Comparison of ENCODE assay signal across 8 cellular contexts in genomic region chr3:113695818-113696645, GRCh38. TPM values are rescaled to one million over a fixed set of nuclear protein-coding genes. Genes with fewer than 3 reads are reported as not detected.
DNase-seq lines count a peak whose midpoint lies in the region; ATAC-seq and TF ChIP-seq lines count a peak whose summit lies in the region.

A gene with protein sequence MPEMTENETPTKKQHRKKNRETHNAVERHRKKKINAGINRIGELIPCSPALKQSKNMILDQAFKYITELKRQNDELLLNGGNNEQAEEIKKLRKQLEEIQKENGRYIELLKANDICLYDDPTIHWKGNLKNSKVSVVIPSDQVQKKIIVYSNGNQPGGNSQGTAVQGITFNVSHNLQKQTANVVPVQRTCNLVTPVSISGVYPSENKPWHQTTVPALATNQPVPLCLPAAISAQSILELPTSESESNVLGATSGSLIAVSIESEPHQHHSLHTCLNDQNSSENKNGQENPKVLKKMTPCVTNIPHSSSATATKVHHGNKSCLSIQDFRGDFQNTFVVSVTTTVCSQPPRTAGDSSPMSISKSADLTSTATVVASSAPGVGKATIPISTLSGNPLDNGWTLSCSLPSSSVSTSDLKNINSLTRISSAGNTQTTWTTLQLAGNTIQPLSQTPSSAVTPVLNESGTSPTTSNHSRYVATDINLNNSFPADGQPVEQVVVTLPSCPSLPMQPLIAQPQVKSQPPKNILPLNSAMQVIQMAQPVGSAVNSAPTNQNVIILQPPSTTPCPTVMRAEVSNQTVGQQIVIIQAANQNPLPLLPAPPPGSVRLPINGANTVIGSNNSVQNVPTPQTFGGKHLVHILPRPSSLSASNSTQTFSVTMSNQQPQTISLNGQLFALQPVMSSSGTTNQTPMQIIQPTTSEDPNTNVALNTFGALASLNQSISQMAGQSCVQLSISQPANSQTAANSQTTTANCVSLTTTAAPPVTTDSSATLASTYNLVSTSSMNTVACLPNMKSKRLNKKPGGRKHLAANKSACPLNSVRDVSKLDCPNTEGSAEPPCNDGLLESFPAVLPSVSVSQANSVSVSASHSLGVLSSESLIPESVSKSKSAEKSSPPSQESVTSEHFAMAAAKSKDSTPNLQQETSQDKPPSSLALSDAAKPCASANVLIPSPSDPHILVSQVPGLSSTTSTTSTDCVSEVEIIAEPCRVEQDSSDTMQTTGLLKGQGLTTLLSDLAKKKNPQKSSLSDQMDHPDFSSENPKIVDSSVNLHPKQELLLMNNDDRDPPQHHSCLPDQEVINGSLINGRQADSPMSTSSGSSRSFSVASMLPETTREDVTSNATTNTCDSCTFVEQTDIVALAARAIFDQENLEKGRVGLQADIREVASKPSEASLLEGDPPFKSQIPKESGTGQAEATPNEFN (N-terminal part only) (minus strand): TSS chr3:113696642. CDS start chr3:113674878, 21,764 bp downstream.

- TF ChIP-seq CTCF in OCI-LY3 (IDR thresholded peaks at IDR 0.05; ENCODE audit: low read depth, low read length) (0 out of 2 replicates have a peak, but pooled peaks have one; percentile 13), esophagus muscularis mucosa (IDR thresholded peaks at IDR 0.05) (peak in 1 of 3 experiments; percentile 16)

- peaks cover 46% of the 10 kb centered on the region for H3K4me1 ChIP-seq in CD4-positive, alpha-beta memory T cell (ENCODE audit: insufficient read depth, low read length)
- H3K4me1 ChIP-seq in OCI-LY3 (ENCODE audit: low read length) (peaks cover 16% of the 10 kb centered on the region), esophagus muscularis mucosa (peaks cover 40 to 57% (median 50%) of the 10 kb centered on the region in 4 donors)

- peak within 1 kb of the TSS; percentile 86 for H3K27ac ChIP-seq in CD4-positive, alpha-beta memory T cell (ENCODE audit: low read depth, low read length)
- H3K27ac ChIP-seq in OCI-LY3 (ENCODE audit: low read length) (peak within 1 kb of the TSS; percentile 60), esophagus muscularis mucosa (replicated peaks in 1 of 4) (peak within 1 kb of the TSS; percentile 99 to 100 (median 99))

- POLR2A ChIA-PET in CD4-positive, alpha-beta memory T cell (lab: Charles Lee; ENCODE audit: partially characterized antibody), result interaction anchor here (0.6 to 7.8 kb wide), 10 partner anchors 11 to 1134 kb away, joined by 3 to 87 read pairs (median 4); partner anchors contain the start of genes ATG3, ATP6V1A, CCDC191 and NAA50

- H2AFZ ChIP-seq in OCI-LY3 (ENCODE audit: low read depth, low read length), result peak within 1 kb of the TSS; percentile 96

- H3K4me3 Mint-ChIP-seq in CD4-positive, alpha-beta memory T cell, result peak within 1 kb of the TSS; percentile 96 to 100 (median 98)
- peak within 1 kb of the TSS in 7 of 8 donors; percentile 93 to 100 (median 100) for H3K4me3 Mint-ChIP-seq in naive B cell
- H3K4me3 Mint-ChIP-seq in stimulated activated memory B cell treated with anti-CD40 and anti-IgM and Interleukin-4, amounts not matched to agents 10 μg/mL and 1 μg/mL and 100 μg/mL, for 72 hours, result peak within 1 kb of the TSS; percentile 96

- H3K27ac Mint-ChIP-seq in CD4-positive, alpha-beta memory T cell, result peak within 1 kb of the TSS; percentile 87 to 99 (median 98)
- H3K27ac Mint-ChIP-seq in naive B cell, result peak within 1 kb of the TSS; percentile 88 to 100 (median 98)
- peak within 1 kb of the TSS; percentile 91 for H3K27ac Mint-ChIP-seq in stimulated activated memory B cell treated with anti-CD40 and anti-IgM and Interleukin-4, amounts not matched to agents 10 μg/mL and 1 μg/mL and 100 μg/mL, for 72 hours

- peak within 1 kb of the TSS; percentile 74 to 90 for H3K4me3 ChIP-seq in CD4-positive, alpha-beta memory T cell (ENCODE audit: low read length in 2 of 2)
- peak within 1 kb of the TSS; percentile 89 for H3K4me3 ChIP-seq in OCI-LY3 (ENCODE audit: low read length)
- peak within 1 kb of the TSS; percentile 90 to 98 (median 96) for H3K4me3 ChIP-seq in esophagus muscularis mucosa

- intact Hi-C loops in CD4-positive, alpha-beta memory T cell (cut with micrococcal nuclease), result loop anchor here (1.0 to 2.0 kb wide), 7 partner anchors 50 to 1133 kb away; partner anchors contain the start of genes CCDC191, NAA50, QTRT2 and SIDT1
- intact Hi-C loops in esophagus muscularis mucosa (cut with DNase I), result loop anchor here (2.0 kb wide), 1 partner anchor 51 kb away; the partner anchor contains the start of genes ATP6V1A and NAA50

- no peaks in the 10 kb centered on the region for H3K27me3 ChIP-seq in CD4-positive, alpha-beta memory T cell (ENCODE audit: insufficient read depth, low read length)
- H3K27me3 ChIP-seq in OCI-LY3 (ENCODE audit: low read depth, low read length) (no peaks in the 10 kb centered on the region), esophagus muscularis mucosa (no peaks in the 10 kb centered on the region)

- peaks cover 4 to 5% of the 10 kb centered on the region in 2 donors for H3K36me3 Mint-ChIP-seq in CD4-positive, alpha-beta memory T cell
- H3K36me3 Mint-ChIP-seq in naive B cell, result peaks cover 8 to 9% of the 10 kb centered on the region in 2 donors
- no peaks in the 10 kb centered on the region for H3K36me3 Mint-ChIP-seq in stimulated activated memory B cell treated with anti-CD40 and anti-IgM and Interleukin-4, amounts not matched to agents 10 μg/mL and 1 μg/mL and 100 μg/mL, for 72 hours

- H3K27me3 Mint-ChIP-seq in CD4-positive, alpha-beta memory T cell, result no peaks in the 10 kb centered on the region
- no peaks in the 10 kb centered on the region for H3K27me3 Mint-ChIP-seq in naive B cell
- no peaks in the 10 kb centered on the region for H3K27me3 Mint-ChIP-seq in stimulated activated memory B cell treated with anti-CD40 and anti-IgM and Interleukin-4, amounts not matched to agents 10 μg/mL and 1 μg/mL and 100 μg/mL, for 72 hours

- H4K20me1 ChIP-seq in OCI-LY3 (ENCODE audit: insufficient read depth, low read length), result no peaks in the 10 kb centered on the region

- WGBS in esophagus muscularis mucosa, result under 1% methylated on average over 30 of the region's 75 CpGs

- H3K9me3 Mint-ChIP-seq in CD4-positive, alpha-beta memory T cell, result peaks cover 0 to 2% (median 0%) of the 10 kb centered on the region in 8 donors
- no peaks in the 10 kb centered on the region for H3K9me3 Mint-ChIP-seq in naive B cell
- no peaks in the 10 kb centered on the region for H3K9me3 Mint-ChIP-seq in stimulated activated memory B cell treated with anti-CD40 and anti-IgM and Interleukin-4, amounts not matched to agents 10 μg/mL and 1 μg/mL and 100 μg/mL, for 72 hours

- H3K4me2 ChIP-seq in OCI-LY3 (ENCODE audit: low read length), result peak within 1 kb of the TSS; percentile 90

- H3K36me3 ChIP-seq in CD4-positive, alpha-beta memory T cell (ENCODE audit: insufficient read depth, low read length), result no peaks in the 10 kb centered on the region
- H3K36me3 ChIP-seq in OCI-LY3 (replicated peaks; ENCODE audit: low read depth, low read length), result no peaks in the 10 kb centered on the region
- H3K36me3 ChIP-seq in esophagus muscularis mucosa, result peaks cover 0 to 5% (median 0%) of the 10 kb centered on the region in 4 donors

- H3K4me1 Mint-ChIP-seq in CD4-positive, alpha-beta memory T cell, result peaks cover 21 to 33% (median 25%) of the 10 kb centered on the region in 4 donors
- peaks cover 25 to 32% (median 31%) of the 10 kb centered on the region in 3 donors for H3K4me1 Mint-ChIP-seq in naive B cell
- peaks cover 19% of the 10 kb centered on the region for H3K4me1 Mint-ChIP-seq in stimulated activated memory B cell treated with anti-CD40 and anti-IgM and Interleukin-4, amounts not matched to agents 10 μg/mL and 1 μg/mL and 100 μg/mL, for 72 hours

- CTCF ChIA-PET in CD4-positive, alpha-beta memory T cell (lab: Charles Lee; ENCODE audit: partially characterized antibody), result interaction anchor here (0.7 to 3.1 kb wide), 5 partner anchors 47 to 221 kb away, joined by 3 to 20 read pairs (median 4); partner anchors contain the start of gene ATP6V1A

- H3K9ac ChIP-seq in OCI-LY3 (ENCODE audit: low read length), result peak within 1 kb of the TSS; percentile 84

- DNase-seq in CD4-positive, alpha-beta memory T cell, result peak; percentile 81 to 84 (median 83)
- DNase-seq in activated T-cell treated with anti-CD3 and anti-CD28 coated beads for 48 hours (ENCODE audit: low read depth) (peak; percentile 79), esophagus muscularis mucosa (ENCODE audit: extremely low spot score) (peak; percentile 95), naive B cell (peak; percentile 83)

- peak; percentile 47 for TF ChIP-seq POLR2A in esophagus muscularis mucosa (IDR thresholded peaks at IDR 0.05; ENCODE audit: low read depth)

- no peaks in the 10 kb centered on the region for H3K9me3 ChIP-seq in CD4-positive, alpha-beta memory T cell (ENCODE audit: control insufficient read depth in 1 of 2, low read length in 2 of 2)
- H3K9me3 ChIP-seq in OCI-LY3 (ENCODE audit: insufficient read depth, low read length), result no peaks in the 10 kb centered on the region
- H3K9me3 ChIP-seq in esophagus muscularis mucosa, result no peaks in the 10 kb centered on the region

- TF ChIP-seq EP300 in esophagus muscularis mucosa (IDR thresholded peaks at IDR 0.05), result no peak

- H3K79me2 ChIP-seq in OCI-LY3 (ENCODE audit: low read length), result no peaks in the 10 kb centered on the region

- ATAC-seq in GM19372 (IDR thresholded peaks at IDR 0.05; ENCODE audit: low read depth, unreplicated experiment) (peak; percentile 48), HG03469 (IDR thresholded peaks at IDR 0.05; ENCODE audit: unreplicated experiment) (peak; percentile 42), naive B cell (ENCODE audit: low read depth in 2 of 2) (peak; percentile 69 to 71)
- peak; percentile 90 for ATAC-seq in stimulated activated memory B cell treated with anti-CD40 and anti-IgM and Interleukin-4, amounts not matched to agents 10 μg/mL and 1 μg/mL and 100 μg/mL, for 72 hours

RNA-seq across cellular contexts. Expression of the gene that starts here (rescaled TPM):
- total RNA-seq in CD4-positive, alpha-beta memory T cell, result 10 to 100 TPM; 23.3 to 23.7 TPM
- 1 to 10 TPM; 1.4 to 5.8 TPM for polyA plus RNA-seq in CD4-positive, alpha-beta memory T cell
- 10 to 100 TPM; 20.8 to 28.6 (median 25.0) TPM for total RNA-seq in esophagus muscularis mucosa
- 10 to 100 TPM in 5 of 6 donors, 1 to 10 TPM in 1; 9.3 to 19.3 (median 12.7) TPM for polyA plus RNA-seq in naive B cell (ENCODE audit: low read depth in 6 of 6)

Comparison
In these comparisons a context has a peak if more than half of its experiments do, and no peak if none do; other contexts are left out.
1. Peak in every context shown above with its lines: DNase-seq, ATAC-seq, H3K4me3 ChIP-seq and H3K27ac ChIP-seq.